In the genomic region with DNA sequence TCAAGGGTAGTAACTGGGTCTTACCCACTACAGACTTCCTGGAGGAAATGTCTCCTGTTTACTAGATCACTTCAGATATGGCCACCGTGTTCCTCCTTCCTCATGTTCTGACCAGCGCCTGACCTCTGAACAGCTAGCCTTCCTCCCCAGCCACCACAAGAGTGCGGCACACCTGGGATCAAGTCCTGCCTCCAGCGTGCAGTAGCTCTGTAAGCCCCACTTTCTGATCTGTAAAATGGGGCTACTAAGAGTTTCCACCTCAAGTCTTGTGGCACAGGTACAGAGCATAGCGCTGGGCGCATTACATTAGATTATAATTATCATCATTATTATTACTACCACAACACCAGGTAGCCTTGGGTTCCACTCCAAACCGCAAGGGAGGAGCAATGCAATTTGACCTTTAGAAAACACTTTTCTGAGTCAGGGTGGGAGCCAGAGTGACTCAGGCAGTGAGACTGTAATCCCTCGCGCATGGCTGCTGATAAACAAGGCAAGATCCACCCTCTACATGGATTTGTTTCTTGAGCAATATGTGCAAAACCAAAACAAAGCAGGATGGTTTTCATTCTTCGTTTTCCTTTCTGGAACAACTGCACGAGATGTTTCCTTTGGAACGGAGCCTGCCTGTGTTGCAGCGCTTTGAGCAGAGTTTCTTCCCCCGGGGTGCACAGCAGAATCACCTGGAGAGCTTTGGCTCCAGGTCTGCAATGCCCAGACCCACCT, we compare ENCODE assay signal across 1 cellular context.
TF ChIP-seq lines count a peak whose summit lies in the region.

No MANE protein-coding gene starts in this region.

TF ChIP-seq in HepG2, 621 proteins besides CTCF, POLR2A, EP300 and RAD21 (continued from another document and continues in another):
- TF ChIP-seq, protein P1, sequence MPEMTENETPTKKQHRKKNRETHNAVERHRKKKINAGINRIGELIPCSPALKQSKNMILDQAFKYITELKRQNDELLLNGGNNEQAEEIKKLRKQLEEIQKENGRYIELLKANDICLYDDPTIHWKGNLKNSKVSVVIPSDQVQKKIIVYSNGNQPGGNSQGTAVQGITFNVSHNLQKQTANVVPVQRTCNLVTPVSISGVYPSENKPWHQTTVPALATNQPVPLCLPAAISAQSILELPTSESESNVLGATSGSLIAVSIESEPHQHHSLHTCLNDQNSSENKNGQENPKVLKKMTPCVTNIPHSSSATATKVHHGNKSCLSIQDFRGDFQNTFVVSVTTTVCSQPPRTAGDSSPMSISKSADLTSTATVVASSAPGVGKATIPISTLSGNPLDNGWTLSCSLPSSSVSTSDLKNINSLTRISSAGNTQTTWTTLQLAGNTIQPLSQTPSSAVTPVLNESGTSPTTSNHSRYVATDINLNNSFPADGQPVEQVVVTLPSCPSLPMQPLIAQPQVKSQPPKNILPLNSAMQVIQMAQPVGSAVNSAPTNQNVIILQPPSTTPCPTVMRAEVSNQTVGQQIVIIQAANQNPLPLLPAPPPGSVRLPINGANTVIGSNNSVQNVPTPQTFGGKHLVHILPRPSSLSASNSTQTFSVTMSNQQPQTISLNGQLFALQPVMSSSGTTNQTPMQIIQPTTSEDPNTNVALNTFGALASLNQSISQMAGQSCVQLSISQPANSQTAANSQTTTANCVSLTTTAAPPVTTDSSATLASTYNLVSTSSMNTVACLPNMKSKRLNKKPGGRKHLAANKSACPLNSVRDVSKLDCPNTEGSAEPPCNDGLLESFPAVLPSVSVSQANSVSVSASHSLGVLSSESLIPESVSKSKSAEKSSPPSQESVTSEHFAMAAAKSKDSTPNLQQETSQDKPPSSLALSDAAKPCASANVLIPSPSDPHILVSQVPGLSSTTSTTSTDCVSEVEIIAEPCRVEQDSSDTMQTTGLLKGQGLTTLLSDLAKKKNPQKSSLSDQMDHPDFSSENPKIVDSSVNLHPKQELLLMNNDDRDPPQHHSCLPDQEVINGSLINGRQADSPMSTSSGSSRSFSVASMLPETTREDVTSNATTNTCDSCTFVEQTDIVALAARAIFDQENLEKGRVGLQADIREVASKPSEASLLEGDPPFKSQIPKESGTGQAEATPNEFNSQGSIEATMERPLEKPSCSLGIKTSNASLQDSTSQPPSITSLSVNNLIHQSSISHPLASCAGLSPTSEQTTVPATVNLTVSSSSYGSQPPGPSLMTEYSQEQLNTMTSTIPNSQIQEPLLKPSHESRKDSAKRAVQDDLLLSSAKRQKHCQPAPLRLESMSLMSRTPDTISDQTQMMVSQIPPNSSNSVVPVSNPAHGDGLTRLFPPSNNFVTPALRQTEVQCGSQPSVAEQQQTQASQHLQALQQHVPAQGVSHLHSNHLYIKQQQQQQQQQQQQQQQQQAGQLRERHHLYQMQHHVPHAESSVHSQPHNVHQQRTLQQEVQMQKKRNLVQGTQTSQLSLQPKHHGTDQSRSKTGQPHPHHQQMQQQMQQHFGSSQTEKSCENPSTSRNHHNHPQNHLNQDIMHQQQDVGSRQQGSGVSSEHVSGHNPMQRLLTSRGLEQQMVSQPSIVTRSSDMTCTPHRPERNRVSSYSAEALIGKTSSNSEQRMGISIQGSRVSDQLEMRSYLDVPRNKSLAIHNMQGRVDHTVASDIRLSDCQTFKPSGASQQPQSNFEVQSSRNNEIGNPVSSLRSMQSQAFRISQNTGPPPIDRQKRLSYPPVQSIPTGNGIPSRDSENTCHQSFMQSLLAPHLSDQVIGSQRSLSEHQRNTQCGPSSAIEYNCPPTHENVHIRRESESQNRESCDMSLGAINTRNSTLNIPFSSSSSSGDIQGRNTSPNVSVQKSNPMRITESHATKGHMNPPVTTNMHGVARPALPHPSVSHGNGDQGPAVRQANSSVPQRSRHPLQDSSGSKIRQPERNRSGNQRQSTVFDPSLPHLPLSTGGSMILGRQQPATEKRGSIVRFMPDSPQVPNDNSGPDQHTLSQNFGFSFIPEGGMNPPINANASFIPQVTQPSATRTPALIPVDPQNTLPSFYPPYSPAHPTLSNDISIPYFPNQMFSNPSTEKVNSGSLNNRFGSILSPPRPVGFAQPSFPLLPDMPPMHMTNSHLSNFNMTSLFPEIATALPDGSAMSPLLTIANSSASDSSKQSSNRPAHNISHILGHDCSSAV (CRISPR knock-in tag; IDR thresholded peaks at IDR 0.05; ENCODE audit: borderline replicate concordance) = no peak
- TF ChIP-seq KDM1A (CRISPR knock-in tag; IDR thresholded peaks at IDR 0.05) = 0 out of 2 replicates have a peak, but pooled peaks have one; percentile 21
- peak; percentile 23 for TF ChIP-seq TEAD3 (CRISPR knock-in tag; optimal IDR thresholded peaks at IDR 0.05; ENCODE audit: borderline replicate concordance)
- TF ChIP-seq HOXA5 (CRISPR knock-in tag; IDR thresholded peaks at IDR 0.05) = no peak
- TF ChIP-seq HMG20A (CRISPR knock-in tag; IDR thresholded peaks at IDR 0.05; ENCODE audit: borderline replicate concordance) = peak; percentile 52; the same call in 1 of the 2 replicates
- TF ChIP-seq ZNF441 (CRISPR knock-in tag; IDR thresholded peaks at IDR 0.05; ENCODE audit: borderline replicate concordance) = no peak
- TF ChIP-seq MAZ (IDR thresholded peaks at IDR 0.05; ENCODE audit: borderline replicate concordance, low read depth, low read length) = no peak
- no peak for TF ChIP-seq MAZ (CRISPR knock-in tag; IDR thresholded peaks at IDR 0.05; ENCODE audit: low read depth)
- no peak for TF ChIP-seq RBM22 (optimal IDR thresholded peaks at IDR 0.05; ENCODE audit: low read length)
- TF ChIP-seq, protein P2, sequence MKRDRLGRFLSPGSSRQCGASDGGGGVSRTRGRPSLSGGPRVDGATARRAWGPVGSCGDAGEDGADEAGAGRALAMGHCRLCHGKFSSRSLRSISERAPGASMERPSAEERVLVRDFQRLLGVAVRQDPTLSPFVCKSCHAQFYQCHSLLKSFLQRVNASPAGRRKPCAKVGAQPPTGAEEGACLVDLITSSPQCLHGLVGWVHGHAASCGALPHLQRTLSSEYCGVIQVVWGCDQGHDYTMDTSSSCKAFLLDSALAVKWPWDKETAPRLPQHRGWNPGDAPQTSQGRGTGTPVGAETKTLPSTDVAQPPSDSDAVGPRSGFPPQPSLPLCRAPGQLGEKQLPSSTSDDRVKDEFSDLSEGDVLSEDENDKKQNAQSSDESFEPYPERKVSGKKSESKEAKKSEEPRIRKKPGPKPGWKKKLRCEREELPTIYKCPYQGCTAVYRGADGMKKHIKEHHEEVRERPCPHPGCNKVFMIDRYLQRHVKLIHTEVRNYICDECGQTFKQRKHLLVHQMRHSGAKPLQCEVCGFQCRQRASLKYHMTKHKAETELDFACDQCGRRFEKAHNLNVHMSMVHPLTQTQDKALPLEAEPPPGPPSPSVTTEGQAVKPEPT (CRISPR knock-in tag; IDR thresholded peaks at IDR 0.05; ENCODE audit: low read depth) = no peak
- no peak for TF ChIP-seq TBX2 (CRISPR knock-in tag; IDR thresholded peaks at IDR 0.05; ENCODE audit: borderline replicate concordance)
- TF ChIP-seq ZNF484 (CRISPR knock-in tag; IDR thresholded peaks at IDR 0.05; ENCODE audit: borderline replicate concordance, low read depth) = no peak
- TF ChIP-seq, protein P3, sequence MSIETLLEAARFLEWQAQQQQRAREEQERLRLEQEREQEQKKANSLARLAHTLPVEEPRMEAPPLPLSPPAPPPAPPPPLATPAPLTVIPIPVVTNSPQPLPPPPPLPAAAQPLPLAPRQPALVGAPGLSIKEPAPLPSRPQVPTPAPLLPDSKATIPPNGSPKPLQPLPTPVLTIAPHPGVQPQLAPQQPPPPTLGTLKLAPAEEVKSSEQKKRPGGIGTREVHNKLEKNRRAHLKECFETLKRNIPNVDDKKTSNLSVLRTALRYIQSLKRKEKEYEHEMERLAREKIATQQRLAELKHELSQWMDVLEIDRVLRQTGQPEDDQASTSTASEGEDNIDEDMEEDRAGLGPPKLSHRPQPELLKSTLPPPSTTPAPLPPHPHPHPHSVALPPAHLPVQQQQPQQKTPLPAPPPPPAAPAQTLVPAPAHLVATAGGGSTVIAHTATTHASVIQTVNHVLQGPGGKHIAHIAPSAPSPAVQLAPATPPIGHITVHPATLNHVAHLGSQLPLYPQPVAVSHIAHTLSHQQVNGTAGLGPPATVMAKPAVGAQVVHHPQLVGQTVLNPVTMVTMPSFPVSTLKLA (IDR thresholded peaks at IDR 0.05) = peak; percentile 47; the same call in 1 of the 2 replicates
- TF ChIP-seq FOXA1 (IDR thresholded peaks at IDR 0.05) = no peak
- TF ChIP-seq FOXA1 (CRISPR knock-in tag; IDR thresholded peaks at IDR 0.05) = 0 out of 2 replicates have a peak, but pooled peaks have one; percentile 4
- TF ChIP-seq ZNF567 (CRISPR knock-in tag; IDR thresholded peaks at IDR 0.05; ENCODE audit: borderline replicate concordance) = no peak
- no peak for TF ChIP-seq ZNF33A (CRISPR knock-in tag; IDR thresholded peaks at IDR 0.05; ENCODE audit: borderline replicate concordance)
- TF ChIP-seq ZMYM4 (CRISPR knock-in tag; IDR thresholded peaks at IDR 0.05) = no peak
- TF ChIP-seq RFX3 (CRISPR knock-in tag; IDR thresholded peaks at IDR 0.05) = no peak
- TF ChIP-seq PHB2 (IDR thresholded peaks at IDR 0.05; ENCODE audit: partially characterized antibody) = no peak
- TF ChIP-seq NFKBIZ (CRISPR knock-in tag; IDR thresholded peaks at IDR 0.05) = no peak
- TF ChIP-seq ZNF598 (CRISPR knock-in tag; IDR thresholded peaks at IDR 0.05; ENCODE audit: borderline replicate concordance) = no peak
- peak; percentile 45; the same call in 1 of the 2 replicates for TF ChIP-seq GATAD2A (CRISPR knock-in tag; IDR thresholded peaks at IDR 0.05)
- no peak for TF ChIP-seq SMYD3 (CRISPR knock-in tag; IDR thresholded peaks at IDR 0.05)
- no peak for TF ChIP-seq FIP1L1 (IDR thresholded peaks at IDR 0.05; ENCODE audit: borderline replicate concordance, insufficient read depth, low read depth, low read length)
- no peak for TF ChIP-seq MEIS2 (CRISPR knock-in tag; IDR thresholded peaks at IDR 0.05)
- TF ChIP-seq, protein P4, sequence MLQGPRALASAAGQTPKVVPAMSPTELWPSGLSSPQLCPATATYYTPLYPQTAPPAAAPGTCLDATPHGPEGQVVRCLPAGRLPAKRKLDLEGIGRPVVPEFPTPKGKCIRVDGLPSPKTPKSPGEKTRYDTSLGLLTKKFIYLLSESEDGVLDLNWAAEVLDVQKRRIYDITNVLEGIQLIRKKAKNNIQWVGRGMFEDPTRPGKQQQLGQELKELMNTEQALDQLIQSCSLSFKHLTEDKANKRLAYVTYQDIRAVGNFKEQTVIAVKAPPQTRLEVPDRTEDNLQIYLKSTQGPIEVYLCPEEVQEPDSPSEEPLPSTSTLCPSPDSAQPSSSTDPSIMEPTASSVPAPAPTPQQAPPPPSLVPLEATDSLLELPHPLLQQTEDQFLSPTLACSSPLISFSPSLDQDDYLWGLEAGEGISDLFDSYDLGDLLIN (CRISPR knock-in tag; IDR thresholded peaks at IDR 0.05; ENCODE audit: borderline replicate concordance) = no peak
- TF ChIP-seq, protein P5, sequence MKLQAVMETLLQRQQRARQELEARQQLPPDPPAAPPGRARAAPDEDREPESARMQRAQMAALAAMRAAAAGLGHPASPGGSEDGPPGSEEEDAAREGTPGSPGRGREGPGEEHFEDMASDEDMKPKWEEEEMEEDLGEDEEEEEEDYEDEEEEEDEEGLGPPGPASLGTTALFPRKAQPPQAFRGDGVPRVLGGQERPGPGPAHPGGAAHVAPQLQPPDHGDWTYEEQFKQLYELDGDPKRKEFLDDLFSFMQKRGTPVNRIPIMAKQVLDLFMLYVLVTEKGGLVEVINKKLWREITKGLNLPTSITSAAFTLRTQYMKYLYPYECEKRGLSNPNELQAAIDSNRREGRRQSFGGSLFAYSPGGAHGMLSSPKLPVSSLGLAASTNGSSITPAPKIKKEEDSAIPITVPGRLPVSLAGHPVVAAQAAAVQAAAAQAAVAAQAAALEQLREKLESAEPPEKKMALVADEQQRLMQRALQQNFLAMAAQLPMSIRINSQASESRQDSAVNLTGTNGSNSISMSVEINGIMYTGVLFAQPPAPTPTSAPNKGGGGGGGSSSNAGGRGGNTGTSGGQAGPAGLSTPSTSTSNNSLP (IDR thresholded peaks at IDR 0.05; ENCODE audit: low read depth, low read length) = no peak
- TF ChIP-seq HHEX (CRISPR knock-in tag; IDR thresholded peaks at IDR 0.05) = no peak
- 0 out of 2 replicates have a peak, but pooled peaks have one; percentile 14 for TF ChIP-seq THAP11 (CRISPR knock-in tag; IDR thresholded peaks at IDR 0.05)
- no peak for TF ChIP-seq ZNF460 (CRISPR knock-in tag; IDR thresholded peaks at IDR 0.05; ENCODE audit: borderline replicate concordance)
- TF ChIP-seq FOSL2 (CRISPR knock-in tag; IDR thresholded peaks at IDR 0.05) = peak; percentile 85
- TF ChIP-seq TAF15 (IDR thresholded peaks at IDR 0.05; ENCODE audit: low read depth, low read length, poor library complexity, severe bottlenecking) = no peak
- TF ChIP-seq MAFK (conservative IDR thresholded peaks at IDR 0.05 in 1 of 2, IDR thresholded peaks at IDR 0.05 in 1 of 2; ENCODE audit: low read length in 2 of 2) = peak in 1 of 2 experiments; percentile 1; a peak in 1 of 4 replicates
- TF ChIP-seq ZNF10 (CRISPR knock-in tag; IDR thresholded peaks at IDR 0.05; ENCODE audit: borderline replicate concordance, low read depth) = no peak
- TF ChIP-seq, protein P6, sequence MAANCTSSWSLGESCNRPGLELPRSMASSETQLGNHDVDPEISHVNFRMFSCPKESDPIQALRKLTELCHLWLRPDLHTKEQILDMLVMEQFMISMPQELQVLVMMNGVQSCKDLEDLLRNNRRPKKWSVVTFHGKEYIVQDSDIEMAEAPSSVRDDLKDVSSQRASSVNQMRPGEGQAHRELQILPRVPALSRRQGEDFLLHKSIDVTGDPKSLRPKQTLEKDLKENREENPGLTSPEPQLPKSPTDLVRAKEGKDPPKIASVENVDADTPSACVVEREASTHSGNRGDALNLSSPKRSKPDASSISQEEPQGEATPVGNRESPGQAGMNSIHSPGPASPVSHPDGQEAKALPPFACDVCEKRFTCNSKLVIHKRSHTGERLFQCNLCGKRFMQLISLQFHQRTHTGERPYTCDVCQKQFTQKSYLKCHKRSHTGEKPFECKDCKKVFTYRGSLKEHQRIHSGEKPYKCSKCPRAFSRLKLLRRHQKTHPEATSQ (CRISPR knock-in tag; IDR thresholded peaks at IDR 0.05; ENCODE audit: borderline replicate concordance) = no peak
- TF ChIP-seq, protein P7, sequence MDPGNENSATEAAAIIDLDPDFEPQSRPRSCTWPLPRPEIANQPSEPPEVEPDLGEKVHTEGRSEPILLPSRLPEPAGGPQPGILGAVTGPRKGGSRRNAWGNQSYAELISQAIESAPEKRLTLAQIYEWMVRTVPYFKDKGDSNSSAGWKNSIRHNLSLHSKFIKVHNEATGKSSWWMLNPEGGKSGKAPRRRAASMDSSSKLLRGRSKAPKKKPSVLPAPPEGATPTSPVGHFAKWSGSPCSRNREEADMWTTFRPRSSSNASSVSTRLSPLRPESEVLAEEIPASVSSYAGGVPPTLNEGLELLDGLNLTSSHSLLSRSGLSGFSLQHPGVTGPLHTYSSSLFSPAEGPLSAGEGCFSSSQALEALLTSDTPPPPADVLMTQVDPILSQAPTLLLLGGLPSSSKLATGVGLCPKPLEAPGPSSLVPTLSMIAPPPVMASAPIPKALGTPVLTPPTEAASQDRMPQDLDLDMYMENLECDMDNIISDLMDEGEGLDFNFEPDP (CRISPR knock-in tag; conservative IDR thresholded peaks at IDR 0.05) = no peak
- TF ChIP-seq NCOA5 (CRISPR knock-in tag; IDR thresholded peaks at IDR 0.05) = no peak
- peak; percentile 76 for TF ChIP-seq RARA (CRISPR knock-in tag; IDR thresholded peaks at IDR 0.05)
- no peak for TF ChIP-seq KLF16 (CRISPR knock-in tag; IDR thresholded peaks at IDR 0.05)
- TF ChIP-seq ZMYM3 (CRISPR knock-in tag; IDR thresholded peaks at IDR 0.05) = peak; percentile 65; the same call in 1 of the 2 replicates
- TF ChIP-seq, protein P8, sequence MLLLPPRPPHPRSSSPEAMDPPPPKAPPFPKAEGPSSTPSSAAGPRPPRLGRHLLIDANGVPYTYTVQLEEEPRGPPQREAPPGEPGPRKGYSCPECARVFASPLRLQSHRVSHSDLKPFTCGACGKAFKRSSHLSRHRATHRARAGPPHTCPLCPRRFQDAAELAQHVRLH (CRISPR knock-in tag; IDR thresholded peaks at IDR 0.05; ENCODE audit: borderline replicate concordance, low read depth) = no peak
- no peak for TF ChIP-seq SATB2 (CRISPR knock-in tag; IDR thresholded peaks at IDR 0.05)
- peak; percentile 64 for TF ChIP-seq FOXK2 (IDR thresholded peaks at IDR 0.05)
- no peak for TF ChIP-seq FLYWCH1 (CRISPR knock-in tag; IDR thresholded peaks at IDR 0.05)
- TF ChIP-seq GATAD1 (CRISPR knock-in tag; IDR thresholded peaks at IDR 0.05) = no peak
